In genomic region chr1:156571959-156572662, GRCh38 we compare ENCODE assay signal across 1 cellular context.
TF ChIP-seq lines count a peak whose summit lies in the region.

A gene with protein sequence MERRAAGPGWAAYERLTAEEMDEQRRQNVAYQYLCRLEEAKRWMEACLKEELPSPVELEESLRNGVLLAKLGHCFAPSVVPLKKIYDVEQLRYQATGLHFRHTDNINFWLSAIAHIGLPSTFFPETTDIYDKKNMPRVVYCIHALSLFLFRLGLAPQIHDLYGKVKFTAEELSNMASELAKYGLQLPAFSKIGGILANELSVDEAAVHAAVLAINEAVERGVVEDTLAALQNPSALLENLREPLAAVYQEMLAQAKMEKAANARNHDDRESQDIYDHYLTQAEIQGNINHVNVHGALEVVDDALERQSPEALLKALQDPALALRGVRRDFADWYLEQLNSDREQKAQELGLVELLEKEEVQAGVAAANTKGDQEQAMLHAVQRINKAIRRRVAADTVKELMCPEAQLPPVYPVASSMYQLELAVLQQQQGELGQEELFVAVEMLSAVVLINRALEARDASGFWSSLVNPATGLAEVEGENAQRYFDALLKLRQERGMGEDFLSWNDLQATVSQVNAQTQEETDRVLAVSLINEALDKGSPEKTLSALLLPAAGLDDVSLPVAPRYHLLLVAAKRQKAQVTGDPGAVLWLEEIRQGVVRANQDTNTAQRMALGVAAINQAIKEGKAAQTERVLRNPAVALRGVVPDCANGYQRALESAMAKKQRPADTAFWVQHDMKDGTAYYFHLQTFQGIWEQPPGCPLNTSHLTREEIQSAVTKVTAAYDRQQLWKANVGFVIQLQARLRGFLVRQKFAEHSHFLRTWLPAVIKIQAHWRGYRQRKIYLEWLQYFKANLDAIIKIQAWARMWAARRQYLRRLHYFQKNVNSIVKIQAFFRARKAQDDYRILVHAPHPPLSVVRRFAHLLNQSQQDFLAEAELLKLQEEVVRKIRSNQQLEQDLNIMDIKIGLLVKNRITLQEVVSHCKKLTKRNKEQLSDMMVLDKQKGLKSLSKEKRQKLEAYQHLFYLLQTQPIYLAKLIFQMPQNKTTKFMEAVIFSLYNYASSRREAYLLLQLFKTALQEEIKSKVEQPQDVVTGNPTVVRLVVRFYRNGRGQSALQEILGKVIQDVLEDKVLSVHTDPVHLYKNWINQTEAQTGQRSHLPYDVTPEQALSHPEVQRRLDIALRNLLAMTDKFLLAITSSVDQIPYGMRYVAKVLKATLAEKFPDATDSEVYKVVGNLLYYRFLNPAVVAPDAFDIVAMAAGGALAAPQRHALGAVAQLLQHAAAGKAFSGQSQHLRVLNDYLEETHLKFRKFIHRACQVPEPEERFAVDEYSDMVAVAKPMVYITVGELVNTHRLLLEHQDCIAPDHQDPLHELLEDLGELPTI (N-terminal part only) (minus strand): TSS chr1:156572565. CDS start chr1:156572529, 36 bp downstream.

TF ChIP-seq in HepG2, 621 proteins besides CTCF, POLR2A, EP300 and RAD21 (continued from another document and continues in another):
- TF ChIP-seq, protein P1, sequence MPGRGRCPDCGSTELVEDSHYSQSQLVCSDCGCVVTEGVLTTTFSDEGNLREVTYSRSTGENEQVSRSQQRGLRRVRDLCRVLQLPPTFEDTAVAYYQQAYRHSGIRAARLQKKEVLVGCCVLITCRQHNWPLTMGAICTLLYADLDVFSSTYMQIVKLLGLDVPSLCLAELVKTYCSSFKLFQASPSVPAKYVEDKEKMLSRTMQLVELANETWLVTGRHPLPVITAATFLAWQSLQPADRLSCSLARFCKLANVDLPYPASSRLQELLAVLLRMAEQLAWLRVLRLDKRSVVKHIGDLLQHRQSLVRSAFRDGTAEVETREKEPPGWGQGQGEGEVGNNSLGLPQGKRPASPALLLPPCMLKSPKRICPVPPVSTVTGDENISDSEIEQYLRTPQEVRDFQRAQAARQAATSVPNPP (CRISPR knock-in tag; IDR thresholded peaks at IDR 0.05) = peak; percentile 60; the same call in 1 of the 2 replicates
- TF ChIP-seq GABPA (IDR thresholded peaks at IDR 0.05; ENCODE audit: low read depth, low read length) (peak; percentile 82), GABPA (CRISPR knock-in tag; IDR thresholded peaks at IDR 0.05; ENCODE audit: low read depth) (peak; percentile 97), ZNF234 (CRISPR knock-in tag; conservative IDR thresholded peaks at IDR 0.05) (peak; percentile 57; the same call in 1 of the 2 replicates), ATF2 (CRISPR knock-in tag; IDR thresholded peaks at IDR 0.05) (peak; percentile 36; the same call in 1 of the 2 replicates), HIVEP1 (CRISPR knock-in tag; IDR thresholded peaks at IDR 0.05) (peak; percentile 54), ZNF547 (CRISPR knock-in tag; IDR thresholded peaks at IDR 0.05) (peak; percentile 64; the same call in 1 of the 2 replicates), ZNF616 (CRISPR knock-in tag; IDR thresholded peaks at IDR 0.05; ENCODE audit: low read depth) (0 out of 2 replicates have a peak, but pooled peaks have one; percentile 47), ZNF850 (CRISPR knock-in tag; conservative IDR thresholded peaks at IDR 0.05) (no peak), TAF1 (CRISPR knock-in tag; IDR thresholded peaks at IDR 0.05) (0 out of 2 replicates have a peak, but pooled peaks have one; percentile 40), ZNF724P (CRISPR knock-in tag; IDR thresholded peaks at IDR 0.05; ENCODE audit: borderline replicate concordance) (no peak), ELF4 (CRISPR knock-in tag; IDR thresholded peaks at IDR 0.05; ENCODE audit: borderline replicate concordance) (no peak), HMGXB4 (CRISPR knock-in tag; IDR thresholded peaks at IDR 0.05; ENCODE audit: borderline replicate concordance in 1 of 2, low read depth in 1 of 2) (peak in 1 of 2 experiments; percentile 55; a peak in 2 of 4 replicates), HOMEZ (CRISPR knock-in tag; IDR thresholded peaks at IDR 0.05; ENCODE audit: low read depth) (no peak), TMF1 (CRISPR knock-in tag; IDR thresholded peaks at IDR 0.05; ENCODE audit: low read depth) (peak; percentile 70; the same call in 1 of the 2 replicates), ZNF781 (CRISPR knock-in tag; IDR thresholded peaks at IDR 0.05; ENCODE audit: borderline replicate concordance, not compliant biosample characterization) (no peak), SALL1 (CRISPR knock-in tag; IDR thresholded peaks at IDR 0.05) (peak; percentile 70), ZFP36L1 (CRISPR knock-in tag; IDR thresholded peaks at IDR 0.05) (peak; percentile 68; the same call in 1 of the 2 replicates), ZNF543 (CRISPR knock-in tag; IDR thresholded peaks at IDR 0.05) (no peak), KLF15 (CRISPR knock-in tag; IDR thresholded peaks at IDR 0.05; ENCODE audit: borderline replicate concordance) (peak; percentile 74; the same call in 1 of the 2 replicates), ZNF609 (CRISPR knock-in tag; IDR thresholded peaks at IDR 0.05; ENCODE audit: borderline replicate concordance) (no peak), SNAPC2 (CRISPR knock-in tag; IDR thresholded peaks at IDR 0.05) (peak; percentile 65; the same call in 1 of the 2 replicates), KDM3A (CRISPR knock-in tag; IDR thresholded peaks at IDR 0.05; ENCODE audit: low read depth) (peak; percentile 63; the same call in 1 of the 2 replicates), ZNF143 (CRISPR knock-in tag; IDR thresholded peaks at IDR 0.05) (peak; percentile 97), REL (CRISPR knock-in tag; conservative IDR thresholded peaks at IDR 0.05) (peak; percentile 85), ZNF224 (CRISPR knock-in tag; IDR thresholded peaks at IDR 0.05) (no peak), ZNF317 (CRISPR knock-in tag; IDR thresholded peaks at IDR 0.05) (0 out of 2 replicates have a peak, but pooled peaks have one; percentile 27), YY1 (IDR thresholded peaks at IDR 0.05; ENCODE audit: insufficient read depth, insufficient replicate concordance, low read depth, low read length) (peak; percentile 64), SMAD1 (CRISPR knock-in tag; IDR thresholded peaks at IDR 0.05; ENCODE audit: borderline replicate concordance, low read depth) (no peak), TFE3 (CRISPR knock-in tag; IDR thresholded peaks at IDR 0.05) (0 out of 2 replicates have a peak, but pooled peaks have one; percentile 43), ZNF672 (CRISPR knock-in tag; IDR thresholded peaks at IDR 0.05) (0 out of 2 replicates have a peak, but pooled peaks have one; percentile 64), SRY (CRISPR knock-in tag; IDR thresholded peaks at IDR 0.05) (peak; percentile 57; the same call in 1 of the 2 replicates), SRSF1 (optimal IDR thresholded peaks at IDR 0.05; ENCODE audit: low read depth, low read length) (no peak), ZNF556 (CRISPR knock-in tag; IDR thresholded peaks at IDR 0.05; ENCODE audit: borderline replicate concordance) (no peak), ZNF607 (CRISPR knock-in tag; IDR thresholded peaks at IDR 0.05; ENCODE audit: borderline replicate concordance) (0 out of 2 replicates have a peak, but pooled peaks have one; percentile 63), HDAC2 (CRISPR knock-in tag; IDR thresholded peaks at IDR 0.05) (peak; percentile 84), KLF6 (CRISPR knock-in tag; IDR thresholded peaks at IDR 0.05) (peak; percentile 43; the same call in 1 of the 2 replicates), RFXAP (CRISPR knock-in tag; IDR thresholded peaks at IDR 0.05; ENCODE audit: borderline replicate concordance) (peak; percentile 54; the same call in 1 of the 2 replicates)
- TF ChIP-seq, protein P2, sequence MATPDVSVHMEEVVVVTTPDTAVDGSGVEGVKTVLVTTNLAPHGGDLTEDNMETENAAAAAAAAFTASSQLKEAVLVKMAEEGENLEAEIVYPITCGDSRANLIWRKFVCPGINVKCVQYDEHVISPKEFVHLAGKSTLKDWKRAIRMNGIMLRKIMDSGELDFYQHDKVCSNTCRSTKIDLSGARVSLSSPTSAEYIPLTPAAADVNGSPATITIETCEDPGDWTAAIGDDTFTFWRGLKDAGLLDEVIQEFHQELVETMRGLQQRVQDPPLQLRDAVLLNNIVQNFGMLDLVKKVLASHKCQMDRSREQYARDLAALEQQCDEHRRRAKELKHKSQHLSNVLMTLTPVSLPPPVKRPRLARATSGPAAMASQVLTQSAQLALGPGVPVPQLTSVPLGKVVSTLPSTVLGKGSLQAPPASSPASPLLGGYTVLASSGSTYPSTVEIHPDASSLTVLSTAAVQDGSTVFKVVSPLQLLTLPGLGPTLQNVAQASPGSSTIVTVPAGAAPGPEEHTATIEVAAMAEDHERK (CRISPR knock-in tag; IDR thresholded peaks at IDR 0.05; ENCODE audit: low read depth) = peak; percentile 58; the same call in 1 of the 2 replicates
- TF ChIP-seq, protein P3, sequence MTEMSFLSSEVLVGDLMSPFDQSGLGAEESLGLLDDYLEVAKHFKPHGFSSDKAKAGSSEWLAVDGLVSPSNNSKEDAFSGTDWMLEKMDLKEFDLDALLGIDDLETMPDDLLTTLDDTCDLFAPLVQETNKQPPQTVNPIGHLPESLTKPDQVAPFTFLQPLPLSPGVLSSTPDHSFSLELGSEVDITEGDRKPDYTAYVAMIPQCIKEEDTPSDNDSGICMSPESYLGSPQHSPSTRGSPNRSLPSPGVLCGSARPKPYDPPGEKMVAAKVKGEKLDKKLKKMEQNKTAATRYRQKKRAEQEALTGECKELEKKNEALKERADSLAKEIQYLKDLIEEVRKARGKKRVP (CRISPR knock-in tag; IDR thresholded peaks at IDR 0.05) = peak in 1 of 2 experiments; percentile 77; a peak in 2 of 4 replicates
